8 cellular contexts compared by ENCODE assay signal in the genomic region with DNA sequence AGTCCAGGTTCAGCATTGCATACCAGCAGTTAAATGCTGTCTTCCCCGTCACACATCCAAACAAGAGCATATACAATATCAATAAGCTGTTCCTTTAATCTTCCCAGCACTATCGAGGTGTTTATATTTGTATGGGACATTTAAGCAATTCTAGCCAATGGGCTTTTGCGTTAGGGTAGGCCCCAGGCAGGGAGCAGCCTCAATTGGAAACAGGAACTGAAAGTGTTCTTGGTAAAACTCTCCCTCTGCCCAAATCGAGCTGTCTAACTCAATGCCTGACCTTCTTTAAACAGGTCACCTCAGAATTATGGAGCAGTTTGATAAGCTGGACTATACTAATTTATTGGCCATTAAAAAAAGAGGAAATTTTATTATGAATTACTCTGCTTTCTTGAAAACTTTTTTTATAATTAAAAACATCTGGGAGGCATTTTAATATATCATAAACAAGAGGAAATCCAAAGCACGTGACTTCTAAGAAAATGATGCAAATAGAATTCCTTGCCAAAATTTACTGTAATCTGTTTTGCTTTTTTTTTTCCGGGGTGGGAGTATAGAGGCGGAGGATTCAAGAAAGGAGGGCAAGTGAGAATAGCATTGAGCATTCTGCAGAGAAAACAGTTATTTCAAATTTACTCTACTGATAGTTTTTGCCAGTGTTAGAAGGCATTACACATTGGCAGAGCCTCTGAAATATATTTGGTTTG.
A peak's percentile ranks its signal among the peaks of the same experiment; 100 is the strongest.
DNase-seq lines count a peak whose midpoint lies in the region; ATAC-seq and TF ChIP-seq lines count a peak whose summit lies in the region.

No MANE protein-coding gene starts in this region.

- H3K27me3 ChIP-seq in OCI-LY1 (ENCODE audit: insufficient read depth, low read length) = no peaks in the 10 kb centered on the region
- H3K27me3 ChIP-seq in skeletal muscle tissue (ENCODE audit: control insufficient read depth in 3 of 3, insufficient read depth in 3 of 3, low read length in 3 of 3) = no peaks in the 10 kb centered on the region

- H3K4me3 ChIP-seq in OCI-LY1 (ENCODE audit: low read depth, low read length, poor library complexity, severe bottlenecking) (no peak overlapping the region), skeletal muscle tissue (ENCODE audit: low read length in 3 of 3) (peak overlapping the region in 2 of 3 donors; percentile 23 to 59)

- TF ChIP-seq CTCF in OCI-LY1 (IDR thresholded peaks at IDR 0.05; ENCODE audit: low read length) (no peak), RWPE1 (conservative IDR thresholded peaks at IDR 0.05; ENCODE audit: low read depth) (no peak)

- no peaks in the 10 kb centered on the region for H4K20me1 ChIP-seq in OCI-LY1 (ENCODE audit: insufficient read depth, low read length)

- no peaks in the 10 kb centered on the region for H3K79me2 ChIP-seq in OCI-LY1 (ENCODE audit: insufficient read depth, low read length)

- H3K9me3 ChIP-seq in OCI-LY1 (ENCODE audit: low read length) (no peaks in the 10 kb centered on the region), skeletal muscle tissue (ENCODE audit: control insufficient read depth in 3 of 3, low read length in 3 of 3) (no peaks in the 10 kb centered on the region)

- no peaks in the 10 kb centered on the region for H3K9me2 ChIP-seq in OCI-LY1 (ENCODE audit: low read depth, low read length)

- ATAC-seq in GM18907 (IDR thresholded peaks at IDR 0.05; ENCODE audit: unreplicated experiment) (peak; percentile 91), HG02885 (IDR thresholded peaks at IDR 0.05; ENCODE audit: poor library complexity, unreplicated experiment) (peak; percentile 96)

- H3F3A ChIP-seq in OCI-LY1 (ENCODE audit: insufficient read depth, low read length) = no peaks in the 10 kb centered on the region

- H3K36me3 ChIP-seq in OCI-LY1 (ENCODE audit: insufficient read depth, low read length) (no peaks in the 10 kb centered on the region), skeletal muscle tissue (ENCODE audit: control insufficient read depth in 3 of 3, insufficient read depth in 3 of 3, low read length in 3 of 3) (no peaks in the 10 kb centered on the region)

- peak; percentile 95 for DNase-seq in fibroblast of peridontal ligament (ENCODE audit: extremely low read depth)
- no peak for DNase-seq in NCI-H526 (lab: John Stamatoyannopoulos, UW)
- no peak for DNase-seq in cortex of kidney (lab: John Stamatoyannopoulos, UW)
- DNase-seq in RWPE1 (ENCODE audit: low spot score) = no peak

- CTCF ChIA-PET in RWPE1 (lab: Yijun Ruan, JAX) = no interaction called here

- POLR2A ChIA-PET in RWPE1 (lab: Yijun Ruan, JAX; ENCODE audit: low non-redundant PET) = no interaction called here

- H3K9ac ChIP-seq in OCI-LY1 (ENCODE audit: low read length) (no peak overlapping the region), skeletal muscle tissue (ENCODE audit: low read depth in 1 of 3, low read length in 3 of 3) (no peak overlapping the region)

- H3K27ac ChIP-seq in OCI-LY1 (ENCODE audit: low read depth, low read length, poor library complexity, severe bottlenecking) (peak overlapping the region; percentile 37), skeletal muscle tissue (ENCODE audit: low read depth, low read length) (no peak overlapping the region), RWPE1 (no peak overlapping the region)

- peak overlapping the region; percentile 12; the same call in 1 of the 2 replicates for H3K4me2 ChIP-seq in OCI-LY1 (ENCODE audit: low read length)

- peak overlapping the region; percentile 24; the same call in 1 of the 2 replicates for H2AFZ ChIP-seq in OCI-LY1 (ENCODE audit: low read length)

- H3K4me1 ChIP-seq in OCI-LY1 (ENCODE audit: insufficient read depth, low read length, severe bottlenecking) (peaks cover 48% of the 10 kb centered on the region), skeletal muscle tissue (ENCODE audit: control insufficient read depth in 3 of 3, insufficient read depth in 3 of 3, low read length in 3 of 3) (no peaks in the 10 kb centered on the region)
